18 cellular contexts compared by ENCODE assay signal in the genomic region with DNA sequence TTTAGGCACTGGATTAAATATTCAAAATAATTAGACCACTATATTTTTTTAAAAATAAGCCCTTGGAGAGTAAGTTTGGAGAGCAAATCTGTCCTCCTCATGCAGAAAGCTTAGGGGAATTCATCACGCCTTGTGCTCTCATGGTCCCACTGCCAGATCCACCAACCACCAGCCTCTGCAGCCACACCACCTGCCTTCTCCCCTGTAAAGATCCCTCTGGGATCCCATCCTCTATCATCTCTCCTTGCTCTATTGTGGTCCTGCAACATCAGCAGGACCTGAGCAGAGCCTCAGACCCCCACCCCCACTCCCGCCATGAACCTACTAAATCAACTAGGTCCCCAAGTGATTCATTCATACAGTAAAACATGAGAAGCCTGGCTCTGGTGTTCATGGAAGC.
DNase-seq lines count a peak whose midpoint lies in the region; TF ChIP-seq lines count a peak whose summit lies in the region.
"Had no signal": no experiment of that assay in that cellular context is flagged by ENCODE, and none has a peak within 500 bp of the region (broad histone marks: within the 10 kb centered on the region; RNA-seq: fewer than 3 reads in every experiment).

No MANE protein-coding gene starts in this region.

- H3K27ac Mint-ChIP-seq in chondrocyte (ENCODE audit: unreplicated experiment): no peak overlapping the region
- H3K27ac Mint-ChIP-seq: CD14-positive monocyte; CD4-positive, alpha-beta T cell; CD8-positive, alpha-beta memory T cell had no signal

- H3K9me3 Mint-ChIP-seq in chondrocyte (ENCODE audit: low read depth): peaks cover 4% of the 10 kb centered on the region

- peaks cover 2% of the 10 kb centered on the region for H3K27me3 Mint-ChIP-seq in chondrocyte (ENCODE audit: low read depth)
- H3K27me3 Mint-ChIP-seq: CD4-positive, alpha-beta T cell; CD8-positive, alpha-beta memory T cell had no signal

- peak; percentile 78 for DNase-seq in NCI-H82 (lab: John Stamatoyannopoulos, UW)
- DNase-seq in NCI-H82 treated with DMSO at 0.1 percent for 48 hours (lab: John Stamatoyannopoulos, UW; ENCODE audit: unreplicated experiment): no peak
- DNase-seq in NCI-H69 (lab: John Stamatoyannopoulos, UW): peak; percentile 43
- DNase-seq in left kidney (ENCODE audit: low read depth, low spot score): peak; percentile 58
- no peak for DNase-seq in chondrocyte (ENCODE audit: low spot score)
- DNase-seq in stimulated activated naive CD4-positive, alpha-beta T cell treated with Interleukin-2 at 50 U/mL for 16 hours (lab: John Stamatoyannopoulos, UW): no peak
- no peak for DNase-seq in NCI-H345 (lab: John Stamatoyannopoulos, UW)
- DNase-seq: 8988T; ACHN; AML-193; BE2C; Calu3; CD4-positive, alpha-beta T cell; CD8-positive, alpha-beta memory T cell; DMS153; DND-41; GOT3 had no signal

- TF ChIP-seq CTCF in chondrocyte (IDR thresholded peaks at IDR 0.05): no peak

- no peak overlapping the region for H3K4me3 Mint-ChIP-seq in chondrocyte (ENCODE audit: unreplicated experiment)
- H3K4me3 Mint-ChIP-seq: CD14-positive monocyte; CD4-positive, alpha-beta T cell; CD8-positive, alpha-beta memory T cell had no signal

- no peaks in the 10 kb centered on the region for H3K4me1 Mint-ChIP-seq in chondrocyte (ENCODE audit: low read depth)
- H3K4me1 Mint-ChIP-seq: CD14-positive monocyte; CD8-positive, alpha-beta memory T cell had no signal

- no peaks in the 10 kb centered on the region for H3K36me3 Mint-ChIP-seq in chondrocyte (ENCODE audit: low read depth)
- H3K36me3 Mint-ChIP-seq: CD14-positive monocyte; CD8-positive, alpha-beta memory T cell had no signal

Comparison
In these comparisons a context has a peak if more than half of its experiments do, and no peak if none do; other contexts are left out.
1. DNase-seq: peak in NCI-H82 (single experiment), NCI-H69 (single experiment) and left kidney (single experiment); none in NCI-H82 treated with DMSO at 0.1 percent for 48 hours (single experiment), chondrocyte (single experiment), stimulated activated naive CD4-positive, alpha-beta T cell treated with Interleukin-2 at 50 U/mL for 16 hours (single experiment) and NCI-H345 (single experiment).